1 cellular context compared by ENCODE assay signal in the genomic region with DNA sequence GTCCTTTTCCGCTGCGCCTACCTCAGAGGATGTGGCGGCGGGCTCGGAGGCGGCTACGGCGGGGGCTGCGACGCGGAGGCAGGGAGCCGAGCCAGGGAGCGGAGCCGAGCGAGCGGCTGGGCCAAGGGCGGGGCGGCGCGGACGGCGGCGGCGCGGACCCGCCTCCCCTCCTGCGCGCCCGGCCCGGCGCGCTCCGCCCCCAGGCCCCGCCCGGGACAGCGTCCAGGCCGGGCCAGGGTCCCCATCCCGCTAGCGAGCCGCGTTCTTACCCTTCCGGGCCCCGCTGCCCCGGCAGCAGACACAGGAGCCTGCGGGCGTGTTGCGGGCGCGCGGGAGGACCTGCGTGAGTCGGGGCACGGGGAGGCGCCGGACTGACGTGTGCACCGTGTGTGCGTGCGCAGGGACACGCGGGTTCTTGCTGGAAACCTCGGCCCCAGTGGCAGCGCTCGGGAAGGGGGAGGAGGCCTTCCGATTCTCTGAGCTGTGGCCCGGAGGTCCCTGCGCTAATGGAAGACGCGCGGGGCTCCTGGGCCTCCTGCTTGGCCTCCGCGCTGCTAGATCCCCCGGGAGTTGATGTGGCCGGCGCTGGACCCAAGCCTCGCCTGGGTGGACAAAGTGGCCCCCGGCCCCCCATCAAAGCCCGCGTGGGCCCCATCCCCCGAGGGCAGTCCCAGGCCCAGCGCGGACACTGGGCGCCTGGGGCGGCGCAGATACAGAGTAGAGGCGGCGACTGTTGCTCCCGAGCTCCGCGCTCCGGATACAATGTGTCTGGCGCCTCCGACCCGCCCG.
TF ChIP-seq lines count a peak whose summit lies in the region.

A gene with protein sequence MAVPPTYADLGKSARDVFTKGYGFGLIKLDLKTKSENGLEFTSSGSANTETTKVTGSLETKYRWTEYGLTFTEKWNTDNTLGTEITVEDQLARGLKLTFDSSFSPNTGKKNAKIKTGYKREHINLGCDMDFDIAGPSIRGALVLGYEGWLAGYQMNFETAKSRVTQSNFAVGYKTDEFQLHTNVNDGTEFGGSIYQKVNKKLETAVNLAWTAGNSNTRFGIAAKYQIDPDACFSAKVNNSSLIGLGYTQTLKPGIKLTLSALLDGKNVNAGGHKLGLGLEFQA (minus strand): TSS at position 350 of the 789 bp plus-strand sequence. CDS start 11,963 bp downstream, outside the sequence.

TF ChIP-seq in K562, 482 proteins besides CTCF, POLR2A, EP300 and RAD21 (continued from another document):
- TF ChIP-seq, protein P1, sequence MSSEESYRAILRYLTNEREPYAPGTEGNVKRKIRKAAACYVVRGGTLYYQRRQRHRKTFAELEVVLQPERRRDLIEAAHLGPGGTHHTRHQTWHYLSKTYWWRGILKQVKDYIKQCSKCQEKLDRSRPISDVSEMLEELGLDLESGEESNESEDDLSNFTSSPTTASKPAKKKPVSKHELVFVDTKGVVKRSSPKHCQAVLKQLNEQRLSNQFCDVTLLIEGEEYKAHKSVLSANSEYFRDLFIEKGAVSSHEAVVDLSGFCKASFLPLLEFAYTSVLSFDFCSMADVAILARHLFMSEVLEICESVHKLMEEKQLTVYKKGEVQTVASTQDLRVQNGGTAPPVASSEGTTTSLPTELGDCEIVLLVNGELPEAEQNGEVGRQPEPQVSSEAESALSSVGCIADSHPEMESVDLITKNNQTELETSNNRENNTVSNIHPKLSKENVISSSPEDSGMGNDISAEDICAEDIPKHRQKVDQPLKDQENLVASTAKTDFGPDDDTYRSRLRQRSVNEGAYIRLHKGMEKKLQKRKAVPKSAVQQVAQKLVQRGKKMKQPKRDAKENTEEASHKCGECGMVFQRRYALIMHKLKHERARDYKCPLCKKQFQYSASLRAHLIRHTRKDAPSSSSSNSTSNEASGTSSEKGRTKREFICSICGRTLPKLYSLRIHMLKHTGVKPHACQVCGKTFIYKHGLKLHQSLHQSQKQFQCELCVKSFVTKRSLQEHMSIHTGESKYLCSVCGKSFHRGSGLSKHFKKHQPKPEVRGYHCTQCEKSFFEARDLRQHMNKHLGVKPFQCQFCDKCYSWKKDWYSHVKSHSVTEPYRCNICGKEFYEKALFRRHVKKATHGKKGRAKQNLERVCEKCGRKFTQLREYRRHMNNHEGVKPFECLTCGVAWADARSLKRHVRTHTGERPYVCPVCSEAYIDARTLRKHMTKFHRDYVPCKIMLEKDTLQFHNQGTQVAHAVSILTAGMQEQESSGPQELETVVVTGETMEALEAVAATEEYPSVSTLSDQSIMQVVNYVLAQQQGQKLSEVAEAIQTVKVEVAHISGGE (CRISPR knock-in tag; IDR thresholded peaks at IDR 0.05) = peak in 1 of 3 experiments; percentile 52; a peak in 1 of 6 replicates
- TF ChIP-seq NCOR1 (IDR thresholded peaks at IDR 0.05) (no peak), RUNX1 (IDR thresholded peaks at IDR 0.05; ENCODE audit: low read depth) (0 out of 2 replicates have a peak, but pooled peaks have one; percentile 26), LARP7 (IDR thresholded peaks at IDR 0.05) (no peak), ZC3H11A (IDR thresholded peaks at IDR 0.05; ENCODE audit: low read depth, low read length) (no peak), ARID1B (IDR thresholded peaks at IDR 0.05) (no peak), MEF2A (IDR thresholded peaks at IDR 0.05; ENCODE audit: control insufficient read depth, low read depth, low read length) (no peak), ZNF79 (CRISPR knock-in tag; IDR thresholded peaks at IDR 0.05; ENCODE audit: low read depth) (no peak), ZNF589 (CRISPR knock-in tag; IDR thresholded peaks at IDR 0.05; ENCODE audit: low read depth) (no peak), WHSC1 (IDR thresholded peaks at IDR 0.05; ENCODE audit: low read length) (no peak), DMBX1 (CRISPR knock-in tag; IDR thresholded peaks at IDR 0.05; ENCODE audit: borderline replicate concordance) (no peak), TAF15 (IDR thresholded peaks at IDR 0.05; ENCODE audit: low read depth, low read length) (no peak)
- TF ChIP-seq, protein P2, sequence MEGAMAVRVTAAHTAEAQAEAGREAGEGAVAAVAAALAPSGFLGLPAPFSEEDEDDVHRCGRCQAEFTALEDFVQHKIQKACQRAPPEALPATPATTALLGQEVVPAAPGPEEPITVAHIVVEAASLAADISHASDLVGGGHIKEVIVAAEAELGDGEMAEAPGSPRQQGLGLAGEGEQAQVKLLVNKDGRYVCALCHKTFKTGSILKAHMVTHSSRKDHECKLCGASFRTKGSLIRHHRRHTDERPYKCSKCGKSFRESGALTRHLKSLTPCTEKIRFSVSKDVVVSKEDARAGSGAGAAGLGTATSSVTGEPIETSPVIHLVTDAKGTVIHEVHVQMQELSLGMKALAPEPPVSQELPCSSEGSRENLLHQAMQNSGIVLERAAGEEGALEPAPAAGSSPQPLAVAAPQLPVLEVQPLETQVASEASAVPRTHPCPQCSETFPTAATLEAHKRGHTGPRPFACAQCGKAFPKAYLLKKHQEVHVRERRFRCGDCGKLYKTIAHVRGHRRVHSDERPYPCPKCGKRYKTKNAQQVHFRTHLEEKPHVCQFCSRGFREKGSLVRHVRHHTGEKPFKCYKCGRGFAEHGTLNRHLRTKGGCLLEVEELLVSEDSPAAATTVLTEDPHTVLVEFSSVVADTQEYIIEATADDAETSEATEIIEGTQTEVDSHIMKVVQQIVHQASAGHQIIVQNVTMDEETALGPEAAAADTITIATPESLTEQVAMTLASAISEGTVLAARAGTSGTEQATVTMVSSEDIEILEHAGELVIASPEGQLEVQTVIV (CRISPR knock-in tag; IDR thresholded peaks at IDR 0.05; ENCODE audit: borderline replicate concordance) = no peak
- TF ChIP-seq, protein P3, sequence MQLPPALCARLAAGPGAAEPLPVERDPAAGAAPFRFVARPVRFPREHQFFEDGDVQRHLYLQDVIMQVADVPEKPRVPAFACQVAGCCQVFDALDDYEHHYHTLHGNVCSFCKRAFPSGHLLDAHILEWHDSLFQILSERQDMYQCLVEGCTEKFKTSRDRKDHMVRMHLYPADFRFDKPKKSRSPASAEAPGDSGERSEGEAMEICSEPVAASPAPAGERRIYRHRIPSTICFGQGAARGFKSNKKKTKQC (CRISPR knock-in tag; IDR thresholded peaks at IDR 0.05) = no peak; the same call in 1 of the 2 replicates
